ENCODE assay signal across 2 cellular contexts in genomic region chr16:28834873-28835863, GRCh38.
TF ChIP-seq lines count a peak whose summit lies in the region.

No MANE protein-coding gene starts in this region.

TF ChIP-seq in IMR-90, 13 proteins besides CTCF, POLR2A, EP300 and RAD21:
- TF ChIP-seq SMC3 (IDR thresholded peaks at IDR 0.05; ENCODE audit: low read depth, low read length) (no peak), NFE2L2 (IDR thresholded peaks at IDR 0.05; ENCODE audit: low read depth, low read length) (no peak), MAFK (IDR thresholded peaks at IDR 0.05; ENCODE audit: low read depth, low read length) (no peak), FOS (IDR thresholded peaks at IDR 0.05; ENCODE audit: low read depth, low read length) (no peak), RFX5 (IDR thresholded peaks at IDR 0.05; ENCODE audit: low read depth, low read length) (no peak), MXI1 (IDR thresholded peaks at IDR 0.05; ENCODE audit: borderline replicate concordance, low read depth, low read length) (no peak), RCOR1 (IDR thresholded peaks at IDR 0.05; ENCODE audit: insufficient replicate concordance, low read length) (no peak), CHD1 (IDR thresholded peaks at IDR 0.05; ENCODE audit: low read depth, low read length) (no peak)

TF ChIP-seq in K562, 482 proteins besides CTCF, POLR2A, EP300 and RAD21:
- TF ChIP-seq RBFOX2 (IDR thresholded peaks at IDR 0.05; ENCODE audit: low read depth, low read length) (peak; percentile 74), POLR2G (IDR thresholded peaks at IDR 0.05; ENCODE audit: low read depth, low read length) (peak; percentile 69; the same call in 1 of the 2 replicates), RFX1 (IDR thresholded peaks at IDR 0.05) (no peak), ZNF408 (CRISPR knock-in tag; IDR thresholded peaks at IDR 0.05; ENCODE audit: low read depth) (no peak), SUPT5H (IDR thresholded peaks at IDR 0.05) (peak; percentile 51; the same call in 1 of the 2 replicates), RBM22 (IDR thresholded peaks at IDR 0.05; ENCODE audit: low read depth, low read length, poor library complexity, severe bottlenecking) (peak; percentile 75), RBM39 (optimal IDR thresholded peaks at IDR 0.05; ENCODE audit: low read depth, low read length) (no peak), NFIC (IDR thresholded peaks at IDR 0.05) (0 out of 2 replicates have a peak, but pooled peaks have one; percentile 10), SRSF9 (IDR thresholded peaks at IDR 0.05; ENCODE audit: borderline replicate concordance, low read depth, low read length) (no peak), HIVEP1 (CRISPR knock-in tag; IDR thresholded peaks at IDR 0.05) (no peak)
